15 cellular contexts compared by ENCODE assay signal in the genomic region with DNA sequence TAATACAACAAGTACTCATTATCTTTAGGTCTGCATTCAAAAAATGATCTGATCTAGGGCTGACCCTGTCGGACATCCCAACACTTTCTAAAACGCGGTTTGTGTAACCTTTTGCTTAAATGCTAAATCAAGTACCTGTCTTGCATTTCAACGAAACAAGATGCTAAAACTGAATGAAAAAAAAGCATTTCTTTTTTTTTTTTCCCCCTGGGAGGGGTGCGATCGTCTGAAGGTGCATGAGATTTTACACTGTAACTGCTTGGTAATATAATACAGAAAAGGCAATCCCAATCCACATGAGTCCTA.
DNase-seq lines count a peak whose midpoint lies in the region; ATAC-seq and TF ChIP-seq lines count a peak whose summit lies in the region.
"Had no signal": no experiment of that assay in that cellular context is flagged by ENCODE, and none has a peak within 500 bp of the region (broad histone marks: within the 10 kb centered on the region; RNA-seq: fewer than 3 reads in every experiment).

No MANE protein-coding gene starts in this region.

- no peak for DNase-seq in AG04450 (ENCODE audit: low read depth, low spot score)
- DNase-seq in adrenal gland: no peak
- no peak for DNase-seq in ovary
- DNase-seq in activated CD4-positive, alpha-beta T cell treated with anti-CD3 and anti-CD28 coated beads, Interleukin-2, amount 10 ng/mL, durations not matched to agents 24 days and 14 days: no peak
- DNase-seq in NCI-H128 (lab: John Stamatoyannopoulos, UW; ENCODE audit: unreplicated experiment): no peak
- DNase-seq: activated CD8-positive, alpha-beta T cell treated with anti-CD3 and anti-CD28 coated beads, Interleukin-2, amount 10 ng/mL, durations not matched to agents 7 days and 5 days; aorta; stimulated activated CD4-positive, alpha-beta T cell treated with anti-CD3 and anti-CD28 coated beads, Interleukin-15, amount 100 ng/mL, for 24 hours had no signal

- no peaks in the 10 kb centered on the region for H3K9me3 Mint-ChIP-seq in activated CD4-positive, alpha-beta T cell treated with anti-CD3 and anti-CD28 coated beads, Interleukin-2, amount 10 ng/mL, durations not matched to agents 24 days and 14 days
- H3K9me3 Mint-ChIP-seq: activated T-helper 17 cell treated with anti-CD3 and anti-CD28 coated beads, Interleukin-2, amount 50 U/mL, for 72 hours; dendritic cell treated with granulocyte-macrophage colony-stimulating factor and Interleukin-4, amounts not matched to agents 40 ng/mL and 50 ng/mL, for 4 days; memory B cell had no signal

- H3K27me3 ChIP-seq in AG04450 (ENCODE audit: control insufficient read depth, insufficient read depth, low read length) (no peaks in the 10 kb centered on the region), adrenal gland (no peaks in the 10 kb centered on the region), gastroesophageal sphincter (peaks cover 37% of the 10 kb centered on the region), ovary (no peaks in the 10 kb centered on the region)

- H3K36me3 ChIP-seq in adrenal gland (replicated peaks in 1 of 2) (no peaks in the 10 kb centered on the region), gastroesophageal sphincter (no peaks in the 10 kb centered on the region), ovary (no peaks in the 10 kb centered on the region)

- POLR2A ChIA-PET in AG04450 (lab: Yijun Ruan, JAX): interaction anchor here (2.6 to 3.6 kb wide), 2 partner anchors 133 to 144 kb away, joined by 8 to 26 read pairs; a partner anchor contains a TSS

- CTCF ChIA-PET in AG04450 (lab: Charles Lee): interaction anchor here (1.6 kb wide), 1 partner anchor 1072 kb away, joined by 8 read pairs; no protein-coding TSS in a partner anchor

- H3K4me1 ChIP-seq in adrenal gland (replicated peaks in 1 of 2) (peaks cover 14 to 25% of the 10 kb centered on the region in 2 donors), gastroesophageal sphincter (peaks cover 0 to 73% (median 0%) of the 10 kb centered on the region in 3 donors), ovary (ENCODE audit: insufficient read depth) (peaks cover 5% of the 10 kb centered on the region)
- H3K4me1 ChIP-seq: parathyroid adenoma had no signal

- H3K27me3 Mint-ChIP-seq in activated CD4-positive, alpha-beta T cell treated with anti-CD3 and anti-CD28 coated beads, Interleukin-2, amount 10 ng/mL, durations not matched to agents 24 days and 14 days: peaks cover 56% of the 10 kb centered on the region

- H3K4me3 ChIP-seq in AG04450 (ENCODE audit: low read depth, low read length) (peak overlapping the region; percentile 58), adrenal gland (peak overlapping the region in 2 of 4 donors; percentile 18 to 78), gastroesophageal sphincter (peak overlapping the region; percentile 59 to 65), ovary (peak overlapping the region; percentile 70)

- intact Hi-C loops in adrenal gland (cut with DNase I) (loop anchor here (5.0 kb wide), 3 partner anchors 113 to 638 kb away; a partner anchor contains a TSS), ovary (cut with DNase I) (loop anchor here in 3 of 4 donors (5.0 to 10.0 kb wide), 4 partner anchors 137 to 1266 kb away; no protein-coding TSS in a partner anchor)
- intact Hi-C loops in activated CD4-positive, alpha-beta T cell treated with anti-CD3 and anti-CD28 coated beads, Interleukin-2, amount 10 ng/mL, durations not matched to agents 24 days and 14 days (cut with micrococcal nuclease): loop anchor here (2.0 to 10.0 kb wide), 2 partner anchors 144 to 934 kb away; a partner anchor contains a TSS

- 1 to 7% (median 5%) methylated on average over 6 of the region's 6 CpGs for WGBS in adrenal gland, 4 donors
- WGBS in gastroesophageal sphincter (ENCODE audit: low coverage in 1 of 2), 2 donors: 0 to 9% methylated on average over 6 of the region's 6 CpGs
- WGBS in ovary, 3 donors: 29 to 68% (median 66%) methylated on average over 6 of the region's 6 CpGs

- no peak overlapping the region for H3K4me3 Mint-ChIP-seq in activated CD4-positive, alpha-beta T cell treated with anti-CD3 and anti-CD28 coated beads, Interleukin-2, amount 10 ng/mL, durations not matched to agents 24 days and 14 days
- H3K4me3 Mint-ChIP-seq: activated CD8-positive, alpha-beta T cell treated with anti-CD3 and anti-CD28 coated beads, Interleukin-2, amount 10 ng/mL, durations not matched to agents 7 days and 5 days; activated T-helper 17 cell treated with anti-CD3 and anti-CD28 coated beads, Interleukin-2, amount 50 U/mL, for 72 hours; dendritic cell treated with granulocyte-macrophage colony-stimulating factor and Interleukin-4, amounts not matched to agents 40 ng/mL and 50 ng/mL, for 4 days; memory B cell had no signal

- TF ChIP-seq CTCF in AG04450 (IDR thresholded peaks at IDR 0.05; ENCODE audit: low read depth, low read length) (no peak), adrenal gland (IDR thresholded peaks at IDR 0.05) (no peak), gastroesophageal sphincter (IDR thresholded peaks at IDR 0.05) (no peak), ovary (IDR thresholded peaks at IDR 0.05) (no peak)

- H3K27ac ChIP-seq in AG04450 (ENCODE audit: low read depth, low read length) (peak overlapping the region; percentile 96), adrenal gland (peak overlapping the region; percentile 85 to 99 (median 95)), gastroesophageal sphincter (peak overlapping the region; percentile 95 to 98 (median 98)), ovary (peak overlapping the region; percentile 83 to 86)
- H3K27ac ChIP-seq: parathyroid adenoma had no signal

- no peak for TF ChIP-seq EP300 in gastroesophageal sphincter (IDR thresholded peaks at IDR 0.05)
- TF ChIP-seq EP300 in ovary (IDR thresholded peaks at IDR 0.05): no peak

- ATAC-seq in gastroesophageal sphincter (no peak), GM18517 (IDR thresholded peaks at IDR 0.05; ENCODE audit: unreplicated experiment) (no peak), HG02763 (IDR thresholded peaks at IDR 0.05; ENCODE audit: unreplicated experiment) (no peak)
- ATAC-seq: activated CD8-positive, alpha-beta T cell treated with anti-CD3 and anti-CD28 coated beads, Interleukin-2, amount 10 ng/mL, durations not matched to agents 7 days and 5 days; activated T-helper 17 cell treated with anti-CD3 and anti-CD28 coated beads, Interleukin-2, amount 50 U/mL, for 72 hours had no signal

- H3K36me3 Mint-ChIP-seq in activated CD4-positive, alpha-beta T cell treated with anti-CD3 and anti-CD28 coated beads, Interleukin-2, amount 10 ng/mL, durations not matched to agents 24 days and 14 days (ENCODE audit: low read depth): peaks cover 2% of the 10 kb centered on the region
- H3K36me3 Mint-ChIP-seq: memory B cell had no signal

- TF ChIP-seq POLR2A in adrenal gland (IDR thresholded peaks at IDR 0.05) (no peak), gastroesophageal sphincter (IDR thresholded peaks at IDR 0.05) (no peak), ovary (IDR thresholded peaks at IDR 0.05) (no peak)

- H3K27ac Mint-ChIP-seq in activated CD4-positive, alpha-beta T cell treated with anti-CD3 and anti-CD28 coated beads, Interleukin-2, amount 10 ng/mL, durations not matched to agents 24 days and 14 days: no peak overlapping the region
- H3K27ac Mint-ChIP-seq: activated CD8-positive, alpha-beta T cell treated with anti-CD3 and anti-CD28 coated beads, Interleukin-2, amount 10 ng/mL, durations not matched to agents 7 days and 5 days; activated T-helper 17 cell treated with anti-CD3 and anti-CD28 coated beads, Interleukin-2, amount 50 U/mL, for 72 hours; dendritic cell treated with granulocyte-macrophage colony-stimulating factor and Interleukin-4, amounts not matched to agents 40 ng/mL and 50 ng/mL, for 4 days; memory B cell had no signal

- H3K9me3 ChIP-seq in AG04450 (ENCODE audit: control insufficient read depth, insufficient read depth, low read length) (no peaks in the 10 kb centered on the region), adrenal gland (replicated peaks in 1 of 3) (no peaks in the 10 kb centered on the region), gastroesophageal sphincter (no peaks in the 10 kb centered on the region), ovary (no peaks in the 10 kb centered on the region)

- peaks cover 3% of the 10 kb centered on the region for H3K4me1 Mint-ChIP-seq in activated CD4-positive, alpha-beta T cell treated with anti-CD3 and anti-CD28 coated beads, Interleukin-2, amount 10 ng/mL, durations not matched to agents 24 days and 14 days
- H3K4me1 Mint-ChIP-seq: activated T-helper 17 cell treated with anti-CD3 and anti-CD28 coated beads, Interleukin-2, amount 50 U/mL, for 72 hours had no signal
